10 cellular contexts compared by ENCODE assay signal in the genomic region with DNA sequence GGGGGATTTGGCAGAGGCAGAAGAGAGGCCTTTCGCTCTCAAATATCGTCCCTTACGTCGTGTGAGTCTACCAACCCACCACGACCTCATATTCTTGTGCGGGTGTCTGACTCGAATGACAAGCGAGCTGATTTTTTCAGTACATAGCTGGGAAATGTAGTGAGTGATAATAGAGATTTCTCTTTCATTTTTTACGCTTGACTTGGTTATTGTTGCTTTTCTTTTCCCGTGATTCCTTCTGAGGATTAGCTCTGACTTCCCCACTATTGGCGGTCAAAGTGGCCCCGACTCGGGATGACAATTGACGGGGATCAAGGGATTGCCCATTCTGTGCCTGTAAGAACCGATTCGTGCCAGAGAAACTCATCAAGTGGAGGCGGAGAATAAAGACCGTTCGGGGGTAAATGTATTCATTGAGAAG. TPM values are rescaled to one million over a fixed set of nuclear protein-coding genes. Genes with fewer than 3 reads are reported as not detected.
A peak's percentile ranks its signal among the peaks of the same experiment; 100 is the strongest.
DNase-seq lines count a peak whose midpoint lies in the region; ATAC-seq and TF ChIP-seq lines count a peak whose summit lies in the region.
"Had no signal": no experiment of that assay in that cellular context is flagged by ENCODE, and none has a peak within 500 bp of the region (broad histone marks: within the 10 kb centered on the region; RNA-seq: fewer than 3 reads in every experiment).

No MANE protein-coding gene starts in this region.

- DNase-seq in CD4-positive, alpha-beta memory T cell: peak in 1 of 5 donors; percentile 13
- DNase-seq in MM.1S (no peak), ecto neural progenitor cell (ENCODE audit: low spot score) (peak; percentile 64), NCI-H1694 (lab: John Stamatoyannopoulos, UW) (no peak)
- DNase-seq: NCI-H226 had no signal

- no peak for TF ChIP-seq CTCF in MM.1S (IDR thresholded peaks at IDR 0.05; ENCODE audit: low read length)

- no peak overlapping the region for H3K9ac ChIP-seq in MM.1S (ENCODE audit: low read length)

- H3K79me2 ChIP-seq in MM.1S (ENCODE audit: low read length): no peaks in the 10 kb centered on the region

- no peaks in the 10 kb centered on the region for H3K36me3 ChIP-seq in CD4-positive, alpha-beta memory T cell (ENCODE audit: insufficient read depth, low read length)
- no peaks in the 10 kb centered on the region for H3K36me3 ChIP-seq in MM.1S (replicated peaks; ENCODE audit: insufficient read depth, low read length)
- no peaks in the 10 kb centered on the region for H3K36me3 ChIP-seq in neuron (ENCODE audit: insufficient read depth, low read length)

- peaks cover 57% of the 10 kb centered on the region for H3K27me3 ChIP-seq in CD4-positive, alpha-beta memory T cell (ENCODE audit: insufficient read depth, low read length)
- H3K27me3 ChIP-seq in MM.1S (replicated peaks; ENCODE audit: insufficient read depth, low read length) (peaks cover 10% of the 10 kb centered on the region; the same call in 1 of the 2 replicates), neuron (ENCODE audit: insufficient read depth, low read length) (peaks cover 79% of the 10 kb centered on the region)

- no peak overlapping the region for H3K27ac ChIP-seq in CD4-positive, alpha-beta memory T cell (ENCODE audit: low read depth, low read length)
- no peak overlapping the region for H3K27ac ChIP-seq in MM.1S (ENCODE audit: low read length)

- no peaks in the 10 kb centered on the region for H3K9me2 ChIP-seq in MM.1S (replicated peaks; ENCODE audit: insufficient read depth, low read length)

- 0 out of 2 replicates have a peak, but pooled peaks cover 3% of the 10 kb centered on the region for H3F3A ChIP-seq in MM.1S (ENCODE audit: insufficient read depth, low read length)

- peak overlapping the region; percentile 55 for H3K4me2 ChIP-seq in MM.1S (ENCODE audit: low read depth, low read length)

- H4K20me1 ChIP-seq in MM.1S (ENCODE audit: insufficient read depth, low read length): no peaks in the 10 kb centered on the region

- peaks cover 64 to 75% of the 10 kb centered on the region in 2 donors for H3K27me3 Mint-ChIP-seq in CD4-positive, alpha-beta memory T cell

- peak overlapping the region in 2 of 7 donors; percentile 19 to 74 for H3K27ac Mint-ChIP-seq in CD4-positive, alpha-beta memory T cell

- H3K9me3 ChIP-seq in CD4-positive, alpha-beta memory T cell (ENCODE audit: control insufficient read depth in 1 of 2, low read length in 2 of 2): no peaks in the 10 kb centered on the region
- H3K9me3 ChIP-seq in MM.1S (replicated peaks; ENCODE audit: insufficient read depth, low read length) (no peaks in the 10 kb centered on the region), neuron (ENCODE audit: low read length) (no peaks in the 10 kb centered on the region)

- POLR2A ChIA-PET in CD4-positive, alpha-beta memory T cell (lab: Charles Lee; ENCODE audit: partially characterized antibody): interaction anchor here (0.6 kb wide), 1 partner anchor 9 kb away, joined by 3 read pairs; no protein-coding TSS in a partner anchor

- peaks cover 37 to 64% (median 39%) of the 10 kb centered on the region in 4 donors for H3K4me1 Mint-ChIP-seq in CD4-positive, alpha-beta memory T cell

- CTCF ChIA-PET in CD4-positive, alpha-beta memory T cell (lab: Charles Lee; ENCODE audit: partially characterized antibody): interaction anchor here (0.7 kb wide), 1 partner anchor 422 kb away, joined by 3 read pairs; no protein-coding TSS in a partner anchor

- ATAC-seq in HG02588 (IDR thresholded peaks at IDR 0.05; ENCODE audit: unreplicated experiment) (no peak), HG02798 (IDR thresholded peaks at IDR 0.05; ENCODE audit: poor library complexity, unreplicated experiment) (no peak), HG03565 (IDR thresholded peaks at IDR 0.05; ENCODE audit: unreplicated experiment) (no peak)

- intact Hi-C loops in CD4-positive, alpha-beta memory T cell (cut with micrococcal nuclease): loop anchor here (2.0 to 10.0 kb wide), 3 partner anchors 38 to 976 kb away; a partner anchor contains a TSS

- peaks cover 0 to 8% (median 0%) of the 10 kb centered on the region in 8 donors for H3K9me3 Mint-ChIP-seq in CD4-positive, alpha-beta memory T cell

- H2AFZ ChIP-seq in MM.1S (ENCODE audit: low read length) (no peak overlapping the region; the same call in 1 of the 2 replicates), neuron (ENCODE audit: low read depth, low read length) (peak overlapping the region; percentile 27)

- peak overlapping the region; percentile 23 to 24 for H3K4me3 ChIP-seq in CD4-positive, alpha-beta memory T cell (ENCODE audit: low read length in 2 of 2)
- H3K4me3 ChIP-seq in MM.1S (ENCODE audit: low read length): peak overlapping the region; percentile 24; the same call in 1 of the 2 replicates
- H3K4me3 ChIP-seq in neuron (ENCODE audit: low read length): peak overlapping the region; percentile 41

- peak overlapping the region; percentile 89 to 99 (median 94) for H3K4me3 Mint-ChIP-seq in CD4-positive, alpha-beta memory T cell

- H3K4me1 ChIP-seq in CD4-positive, alpha-beta memory T cell (ENCODE audit: insufficient read depth, low read length): peaks cover 53% of the 10 kb centered on the region
- H3K4me1 ChIP-seq in MM.1S (ENCODE audit: low read length) (no peaks in the 10 kb centered on the region), neuron (ENCODE audit: insufficient read depth, low read length) (peaks cover 51% of the 10 kb centered on the region)

- peaks cover 0 to 4% of the 10 kb centered on the region in 2 donors for H3K36me3 Mint-ChIP-seq in CD4-positive, alpha-beta memory T cell

RNA-seq across cellular contexts. Expression of a gene that starts 44.3 kb away (rescaled TPM):
- 10 to 100 TPM; 54.4 to 55.6 TPM for total RNA-seq in CD4-positive, alpha-beta memory T cell
- 10 to 100 TPM; 44.4 to 59.8 TPM for polyA plus RNA-seq in CD4-positive, alpha-beta memory T cell

RNA-seq across cellular contexts. Expression of a gene that starts 47.0 kb away (rescaled TPM):
- not detected for total RNA-seq in CD4-positive, alpha-beta memory T cell
- not detected for polyA plus RNA-seq in CD4-positive, alpha-beta memory T cell
- total RNA-seq: bronchial epithelial cell had no signal
